1 cellular context compared by ENCODE assay signal in genomic region chr3:123066896-123067688, GRCh38.
TF ChIP-seq lines count a peak whose summit lies in the region.

Gene PDIA5 (plus strand): TSS chr3:123067025. CDS start chr3:123067165, 140 bp downstream.

TF ChIP-seq in K562, 482 proteins besides CTCF, POLR2A, EP300 and RAD21 (continued from another document):
- TF ChIP-seq, protein P1, sequence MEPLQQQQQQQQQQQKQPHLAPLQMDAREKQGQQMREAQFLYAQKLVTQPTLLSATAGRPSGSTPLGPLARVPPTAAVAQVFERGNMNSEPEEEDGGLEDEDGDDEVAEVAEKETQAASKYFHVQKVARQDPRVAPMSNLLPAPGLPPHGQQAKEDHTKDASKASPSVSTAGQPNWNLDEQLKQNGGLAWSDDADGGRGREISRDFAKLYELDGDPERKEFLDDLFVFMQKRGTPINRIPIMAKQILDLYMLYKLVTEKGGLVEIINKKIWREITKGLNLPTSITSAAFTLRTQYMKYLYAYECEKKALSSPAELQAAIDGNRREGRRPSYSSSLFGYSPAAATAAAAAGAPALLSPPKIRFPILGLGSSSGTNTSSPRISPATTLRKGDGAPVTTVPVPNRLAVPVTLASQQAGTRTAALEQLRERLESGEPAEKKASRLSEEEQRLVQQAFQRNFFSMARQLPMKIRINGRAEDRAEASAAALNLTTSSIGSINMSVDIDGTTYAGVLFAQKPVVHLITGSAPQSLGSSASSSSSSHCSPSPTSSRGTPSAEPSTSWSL (CRISPR knock-in tag; IDR thresholded peaks at IDR 0.05; ENCODE audit: borderline replicate concordance): no peak
- no peak for TF ChIP-seq HDAC6 (IDR thresholded peaks at IDR 0.05; ENCODE audit: low read depth, low read length)
- TF ChIP-seq, protein P2, sequence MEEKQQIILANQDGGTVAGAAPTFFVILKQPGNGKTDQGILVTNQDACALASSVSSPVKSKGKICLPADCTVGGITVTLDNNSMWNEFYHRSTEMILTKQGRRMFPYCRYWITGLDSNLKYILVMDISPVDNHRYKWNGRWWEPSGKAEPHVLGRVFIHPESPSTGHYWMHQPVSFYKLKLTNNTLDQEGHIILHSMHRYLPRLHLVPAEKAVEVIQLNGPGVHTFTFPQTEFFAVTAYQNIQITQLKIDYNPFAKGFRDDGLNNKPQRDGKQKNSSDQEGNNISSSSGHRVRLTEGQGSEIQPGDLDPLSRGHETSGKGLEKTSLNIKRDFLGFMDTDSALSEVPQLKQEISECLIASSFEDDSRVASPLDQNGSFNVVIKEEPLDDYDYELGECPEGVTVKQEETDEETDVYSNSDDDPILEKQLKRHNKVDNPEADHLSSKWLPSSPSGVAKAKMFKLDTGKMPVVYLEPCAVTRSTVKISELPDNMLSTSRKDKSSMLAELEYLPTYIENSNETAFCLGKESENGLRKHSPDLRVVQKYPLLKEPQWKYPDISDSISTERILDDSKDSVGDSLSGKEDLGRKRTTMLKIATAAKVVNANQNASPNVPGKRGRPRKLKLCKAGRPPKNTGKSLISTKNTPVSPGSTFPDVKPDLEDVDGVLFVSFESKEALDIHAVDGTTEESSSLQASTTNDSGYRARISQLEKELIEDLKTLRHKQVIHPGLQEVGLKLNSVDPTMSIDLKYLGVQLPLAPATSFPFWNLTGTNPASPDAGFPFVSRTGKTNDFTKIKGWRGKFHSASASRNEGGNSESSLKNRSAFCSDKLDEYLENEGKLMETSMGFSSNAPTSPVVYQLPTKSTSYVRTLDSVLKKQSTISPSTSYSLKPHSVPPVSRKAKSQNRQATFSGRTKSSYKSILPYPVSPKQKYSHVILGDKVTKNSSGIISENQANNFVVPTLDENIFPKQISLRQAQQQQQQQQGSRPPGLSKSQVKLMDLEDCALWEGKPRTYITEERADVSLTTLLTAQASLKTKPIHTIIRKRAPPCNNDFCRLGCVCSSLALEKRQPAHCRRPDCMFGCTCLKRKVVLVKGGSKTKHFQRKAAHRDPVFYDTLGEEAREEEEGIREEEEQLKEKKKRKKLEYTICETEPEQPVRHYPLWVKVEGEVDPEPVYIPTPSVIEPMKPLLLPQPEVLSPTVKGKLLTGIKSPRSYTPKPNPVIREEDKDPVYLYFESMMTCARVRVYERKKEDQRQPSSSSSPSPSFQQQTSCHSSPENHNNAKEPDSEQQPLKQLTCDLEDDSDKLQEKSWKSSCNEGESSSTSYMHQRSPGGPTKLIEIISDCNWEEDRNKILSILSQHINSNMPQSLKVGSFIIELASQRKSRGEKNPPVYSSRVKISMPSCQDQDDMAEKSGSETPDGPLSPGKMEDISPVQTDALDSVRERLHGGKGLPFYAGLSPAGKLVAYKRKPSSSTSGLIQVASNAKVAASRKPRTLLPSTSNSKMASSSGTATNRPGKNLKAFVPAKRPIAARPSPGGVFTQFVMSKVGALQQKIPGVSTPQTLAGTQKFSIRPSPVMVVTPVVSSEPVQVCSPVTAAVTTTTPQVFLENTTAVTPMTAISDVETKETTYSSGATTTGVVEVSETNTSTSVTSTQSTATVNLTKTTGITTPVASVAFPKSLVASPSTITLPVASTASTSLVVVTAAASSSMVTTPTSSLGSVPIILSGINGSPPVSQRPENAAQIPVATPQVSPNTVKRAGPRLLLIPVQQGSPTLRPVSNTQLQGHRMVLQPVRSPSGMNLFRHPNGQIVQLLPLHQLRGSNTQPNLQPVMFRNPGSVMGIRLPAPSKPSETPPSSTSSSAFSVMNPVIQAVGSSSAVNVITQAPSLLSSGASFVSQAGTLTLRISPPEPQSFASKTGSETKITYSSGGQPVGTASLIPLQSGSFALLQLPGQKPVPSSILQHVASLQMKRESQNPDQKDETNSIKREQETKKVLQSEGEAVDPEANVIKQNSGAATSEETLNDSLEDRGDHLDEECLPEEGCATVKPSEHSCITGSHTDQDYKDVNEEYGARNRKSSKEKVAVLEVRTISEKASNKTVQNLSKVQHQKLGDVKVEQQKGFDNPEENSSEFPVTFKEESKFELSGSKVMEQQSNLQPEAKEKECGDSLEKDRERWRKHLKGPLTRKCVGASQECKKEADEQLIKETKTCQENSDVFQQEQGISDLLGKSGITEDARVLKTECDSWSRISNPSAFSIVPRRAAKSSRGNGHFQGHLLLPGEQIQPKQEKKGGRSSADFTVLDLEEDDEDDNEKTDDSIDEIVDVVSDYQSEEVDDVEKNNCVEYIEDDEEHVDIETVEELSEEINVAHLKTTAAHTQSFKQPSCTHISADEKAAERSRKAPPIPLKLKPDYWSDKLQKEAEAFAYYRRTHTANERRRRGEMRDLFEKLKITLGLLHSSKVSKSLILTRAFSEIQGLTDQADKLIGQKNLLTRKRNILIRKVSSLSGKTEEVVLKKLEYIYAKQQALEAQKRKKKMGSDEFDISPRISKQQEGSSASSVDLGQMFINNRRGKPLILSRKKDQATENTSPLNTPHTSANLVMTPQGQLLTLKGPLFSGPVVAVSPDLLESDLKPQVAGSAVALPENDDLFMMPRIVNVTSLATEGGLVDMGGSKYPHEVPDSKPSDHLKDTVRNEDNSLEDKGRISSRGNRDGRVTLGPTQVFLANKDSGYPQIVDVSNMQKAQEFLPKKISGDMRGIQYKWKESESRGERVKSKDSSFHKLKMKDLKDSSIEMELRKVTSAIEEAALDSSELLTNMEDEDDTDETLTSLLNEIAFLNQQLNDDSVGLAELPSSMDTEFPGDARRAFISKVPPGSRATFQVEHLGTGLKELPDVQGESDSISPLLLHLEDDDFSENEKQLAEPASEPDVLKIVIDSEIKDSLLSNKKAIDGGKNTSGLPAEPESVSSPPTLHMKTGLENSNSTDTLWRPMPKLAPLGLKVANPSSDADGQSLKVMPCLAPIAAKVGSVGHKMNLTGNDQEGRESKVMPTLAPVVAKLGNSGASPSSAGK (IDR thresholded peaks at IDR 0.05): peak; percentile 31; the same call in 1 of the 2 replicates
- TF ChIP-seq, protein P3, sequence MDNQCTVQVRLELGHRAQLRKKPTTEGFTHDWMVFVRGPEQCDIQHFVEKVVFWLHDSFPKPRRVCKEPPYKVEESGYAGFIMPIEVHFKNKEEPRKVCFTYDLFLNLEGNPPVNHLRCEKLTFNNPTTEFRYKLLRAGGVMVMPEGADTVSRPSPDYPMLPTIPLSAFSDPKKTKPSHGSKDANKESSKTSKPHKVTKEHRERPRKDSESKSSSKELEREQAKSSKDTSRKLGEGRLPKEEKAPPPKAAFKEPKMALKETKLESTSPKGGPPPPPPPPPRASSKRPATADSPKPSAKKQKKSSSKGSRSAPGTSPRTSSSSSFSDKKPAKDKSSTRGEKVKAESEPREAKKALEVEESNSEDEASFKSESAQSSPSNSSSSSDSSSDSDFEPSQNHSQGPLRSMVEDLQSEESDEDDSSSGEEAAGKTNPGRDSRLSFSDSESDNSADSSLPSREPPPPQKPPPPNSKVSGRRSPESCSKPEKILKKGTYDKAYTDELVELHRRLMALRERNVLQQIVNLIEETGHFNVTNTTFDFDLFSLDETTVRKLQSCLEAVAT (IDR thresholded peaks at IDR 0.05): no peak
- no peak for TF ChIP-seq ZNF668 (CRISPR knock-in tag; IDR thresholded peaks at IDR 0.05)
- no peak for TF ChIP-seq NR2C1 (IDR thresholded peaks at IDR 0.05)
- no peak; the same call in 1 of the 2 replicates for TF ChIP-seq NR2C1 (tag; IDR thresholded peaks at IDR 0.05)
- no peak for TF ChIP-seq ZNF282 (CRISPR knock-in tag; IDR thresholded peaks at IDR 0.05)
- TF ChIP-seq SRSF1 (IDR thresholded peaks at IDR 0.05; ENCODE audit: low read depth, low read length): no peak
- TF ChIP-seq CREB1 (IDR thresholded peaks at IDR 0.05): peak; percentile 43; the same call in 1 of the 2 replicates
- 0 out of 2 replicates have a peak, but pooled peaks have one; percentile 54 for TF ChIP-seq CREB1 (CRISPR knock-in tag; IDR thresholded peaks at IDR 0.05)
- 0 out of 4 replicates have a peak, but pooled peaks of 1 of the 2 experiments have one; percentile 31 for TF ChIP-seq ZNF639 (CRISPR knock-in tag; conservative IDR thresholded peaks at IDR 0.05 in 1 of 2, IDR thresholded peaks at IDR 0.05 in 1 of 2)
- no peak for TF ChIP-seq JUNB (CRISPR knock-in tag; conservative IDR thresholded peaks at IDR 0.05)
- TF ChIP-seq, protein P4, sequence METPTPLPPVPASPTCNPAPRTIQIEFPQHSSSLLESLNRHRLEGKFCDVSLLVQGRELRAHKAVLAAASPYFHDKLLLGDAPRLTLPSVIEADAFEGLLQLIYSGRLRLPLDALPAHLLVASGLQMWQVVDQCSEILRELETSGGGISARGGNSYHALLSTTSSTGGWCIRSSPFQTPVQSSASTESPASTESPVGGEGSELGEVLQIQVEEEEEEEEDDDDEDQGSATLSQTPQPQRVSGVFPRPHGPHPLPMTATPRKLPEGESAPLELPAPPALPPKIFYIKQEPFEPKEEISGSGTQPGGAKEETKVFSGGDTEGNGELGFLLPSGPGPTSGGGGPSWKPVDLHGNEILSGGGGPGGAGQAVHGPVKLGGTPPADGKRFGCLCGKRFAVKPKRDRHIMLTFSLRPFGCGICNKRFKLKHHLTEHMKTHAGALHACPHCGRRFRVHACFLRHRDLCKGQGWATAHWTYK (CRISPR knock-in tag; IDR thresholded peaks at IDR 0.05): no peak
- peak; percentile 92 for TF ChIP-seq POLR2G (IDR thresholded peaks at IDR 0.05; ENCODE audit: low read depth, low read length)
- TF ChIP-seq SAFB (IDR thresholded peaks at IDR 0.05; ENCODE audit: borderline replicate concordance, low read depth, low read length): no peak
- peak; percentile 47 for TF ChIP-seq SAP30 (IDR thresholded peaks at IDR 0.05; ENCODE audit: borderline replicate concordance, insufficient read depth, low read depth, low read length, poor library complexity, severe bottlenecking)
- TF ChIP-seq YBX1 (IDR thresholded peaks at IDR 0.05): no peak
- no peak for TF ChIP-seq ZNF785 (CRISPR knock-in tag; IDR thresholded peaks at IDR 0.05)
- TF ChIP-seq ZNF124 (CRISPR knock-in tag; IDR thresholded peaks at IDR 0.05): no peak
- TF ChIP-seq TOE1 (IDR thresholded peaks at IDR 0.05; ENCODE audit: borderline replicate concordance): no peak
- TF ChIP-seq TOE1 (CRISPR knock-in tag; IDR thresholded peaks at IDR 0.05; ENCODE audit: borderline replicate concordance, low read depth): no peak
- no peak for TF ChIP-seq NCOA6 (IDR thresholded peaks at IDR 0.05)
